In the genomic region with DNA sequence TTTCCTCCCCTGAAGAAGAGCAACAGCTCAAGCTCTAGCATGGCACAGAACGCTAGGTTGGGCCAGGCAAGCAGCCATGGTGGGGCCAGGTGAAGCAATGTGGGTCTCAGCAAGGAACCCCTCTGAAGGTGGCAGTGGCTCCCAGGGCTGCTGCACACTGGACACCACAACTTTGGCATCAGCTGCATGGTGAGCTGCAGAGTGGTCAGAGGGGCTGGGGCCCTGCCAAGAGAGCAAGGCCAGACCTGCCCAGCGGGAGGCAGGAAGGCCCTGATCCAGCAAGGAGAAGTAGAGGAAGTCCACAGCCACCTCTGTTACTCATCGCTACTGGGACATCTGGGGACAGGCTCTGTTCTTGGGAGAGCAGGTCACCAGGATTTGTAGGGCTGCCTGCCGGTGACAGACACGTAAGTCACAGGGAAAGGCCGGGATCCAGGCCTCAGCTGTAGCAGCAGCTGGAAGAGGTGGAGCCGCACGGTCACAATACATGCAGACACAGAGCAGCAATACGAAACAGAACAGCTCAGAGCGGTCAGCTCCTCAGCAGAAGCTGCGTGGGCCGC, we compare ENCODE assay signal across 1 cellular context.
TF ChIP-seq lines count a peak whose summit lies in the region.

No MANE protein-coding gene starts in this region.

TF ChIP-seq in HepG2, 621 proteins besides CTCF, POLR2A, EP300 and RAD21 (continued from another document):
- TF ChIP-seq ZKSCAN1 (IDR thresholded peaks at IDR 0.05; ENCODE audit: low read length) (no peak), SIX1 (CRISPR knock-in tag; IDR thresholded peaks at IDR 0.05; ENCODE audit: borderline replicate concordance) (no peak), ZNF33B (CRISPR knock-in tag; IDR thresholded peaks at IDR 0.05) (no peak), ZNF253 (CRISPR knock-in tag; IDR thresholded peaks at IDR 0.05; ENCODE audit: borderline replicate concordance) (no peak), ZBTB7A (CRISPR knock-in tag; IDR thresholded peaks at IDR 0.05) (0 out of 2 replicates have a peak, but pooled peaks have one; percentile 21), SRY (CRISPR knock-in tag; IDR thresholded peaks at IDR 0.05) (no peak), MBNL3 (CRISPR knock-in tag; conservative IDR thresholded peaks at IDR 0.05) (no peak), ZNF678 (CRISPR knock-in tag; IDR thresholded peaks at IDR 0.05) (no peak), NBN (conservative IDR thresholded peaks at IDR 0.05) (no peak), CSRNP1 (CRISPR knock-in tag; IDR thresholded peaks at IDR 0.05) (0 out of 2 replicates have a peak, but pooled peaks have one; percentile 45), MEIS2 (CRISPR knock-in tag; IDR thresholded peaks at IDR 0.05) (no peak), JUND (CRISPR knock-in tag; IDR thresholded peaks at IDR 0.05) (no peak), ZNF709 (CRISPR knock-in tag; IDR thresholded peaks at IDR 0.05) (no peak), ZNF431 (CRISPR knock-in tag; IDR thresholded peaks at IDR 0.05; ENCODE audit: borderline replicate concordance, low read depth) (no peak), ZFAT (CRISPR knock-in tag; conservative IDR thresholded peaks at IDR 0.05) (no peak), SNAI1 (CRISPR knock-in tag; IDR thresholded peaks at IDR 0.05; ENCODE audit: borderline replicate concordance) (no peak), SMAD9 (CRISPR knock-in tag; IDR thresholded peaks at IDR 0.05) (no peak)
- TF ChIP-seq, protein P1, sequence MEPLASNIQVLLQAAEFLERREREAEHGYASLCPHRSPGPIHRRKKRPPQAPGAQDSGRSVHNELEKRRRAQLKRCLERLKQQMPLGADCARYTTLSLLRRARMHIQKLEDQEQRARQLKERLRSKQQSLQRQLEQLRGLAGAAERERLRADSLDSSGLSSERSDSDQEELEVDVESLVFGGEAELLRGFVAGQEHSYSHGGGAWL (CRISPR knock-in tag; IDR thresholded peaks at IDR 0.05) = no peak
- TF ChIP-seq, protein P2, sequence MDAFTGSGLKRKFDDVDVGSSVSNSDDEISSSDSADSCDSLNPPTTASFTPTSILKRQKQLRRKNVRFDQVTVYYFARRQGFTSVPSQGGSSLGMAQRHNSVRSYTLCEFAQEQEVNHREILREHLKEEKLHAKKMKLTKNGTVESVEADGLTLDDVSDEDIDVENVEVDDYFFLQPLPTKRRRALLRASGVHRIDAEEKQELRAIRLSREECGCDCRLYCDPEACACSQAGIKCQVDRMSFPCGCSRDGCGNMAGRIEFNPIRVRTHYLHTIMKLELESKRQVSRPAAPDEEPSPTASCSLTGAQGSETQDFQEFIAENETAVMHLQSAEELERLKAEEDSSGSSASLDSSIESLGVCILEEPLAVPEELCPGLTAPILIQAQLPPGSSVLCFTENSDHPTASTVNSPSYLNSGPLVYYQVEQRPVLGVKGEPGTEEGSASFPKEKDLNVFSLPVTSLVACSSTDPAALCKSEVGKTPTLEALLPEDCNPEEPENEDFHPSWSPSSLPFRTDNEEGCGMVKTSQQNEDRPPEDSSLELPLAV (CRISPR knock-in tag; conservative IDR thresholded peaks at IDR 0.05; ENCODE audit: low read depth) = no peak
